In genomic region chr22:38346506-38346905, GRCh38 we compare ENCODE assay signal across 18 cellular contexts. TPM values are rescaled to one million over a fixed set of nuclear protein-coding genes. Genes with fewer than 3 reads are reported as not detected.
A peak's percentile ranks its signal among the peaks of the same experiment; 100 is the strongest.
DNase-seq lines count a peak whose midpoint lies in the region; ATAC-seq and TF ChIP-seq lines count a peak whose summit lies in the region.
"Had no signal": no experiment of that assay in that cellular context is flagged by ENCODE, and none has a peak within 500 bp of the region (broad histone marks: within the 10 kb centered on the region; RNA-seq: fewer than 3 reads in every experiment).

No MANE protein-coding gene starts in this region.

- H3K4me1 ChIP-seq in cardiac muscle cell (ENCODE audit: low read depth) (no peaks in the 10 kb centered on the region), heart right ventricle (peaks cover 0 to 7% (median 0%) of the 10 kb centered on the region in 9 donors), suprapubic skin (no peaks in the 10 kb centered on the region)

- intact Hi-C loops in heart right ventricle (cut with DNase I) = loop anchor here in 3 of 10 donors (10.0 kb wide), 2 partner anchors 222 to 232 kb away; partner anchors contain the start of gene BAIAP2L2 (in 2 of the 3)
- intact Hi-C loops in activated CD4-positive, alpha-beta T cell treated with anti-CD3 and anti-CD28 coated beads for 36 hours (cut with DNase I, micrococcal nuclease) = no loop called here

- TF ChIP-seq POLR2A in suprapubic skin (IDR thresholded peaks at IDR 0.05) = no peak

- H3K4me1 Mint-ChIP-seq in activated CD4-positive, alpha-beta T cell treated with anti-CD3 and anti-CD28 coated beads for 36 hours = no peaks in the 10 kb centered on the region
- H3K4me1 Mint-ChIP-seq: activated CD4-positive, alpha-beta memory T cell treated with anti-CD3 and anti-CD28 coated beads, Interleukin-2, amount 10 ng/mL, durations not matched to agents 7 days and 5 days had no signal

- H3K4me3 ChIP-seq in cardiac muscle cell = no peak overlapping the region
- no peak overlapping the region for H3K4me3 ChIP-seq in heart right ventricle
- no peak overlapping the region for H3K4me3 ChIP-seq in suprapubic skin
- H3K4me3 ChIP-seq: SK-N-MC, thoracic aorta had no signal

- H3K9me3 ChIP-seq in cardiac muscle cell (ENCODE audit: low read depth) (no peaks in the 10 kb centered on the region), heart right ventricle (no peaks in the 10 kb centered on the region), suprapubic skin (no peaks in the 10 kb centered on the region)
- H3K9me3 ChIP-seq: thoracic aorta had no signal

- H3K27ac ChIP-seq in cardiac muscle cell (peak overlapping the region; percentile 36), heart right ventricle (no peak overlapping the region), suprapubic skin (no peak overlapping the region)
- H3K27ac ChIP-seq: brain microvascular endothelial cell, parathyroid adenoma, SK-N-MC, thoracic aorta had no signal

- ATAC-seq in heart right ventricle = no peak
- no peak for ATAC-seq in activated CD4-positive, alpha-beta T cell treated with anti-CD3 and anti-CD28 coated beads for 36 hours
- ATAC-seq: natural killer cell; stimulated activated effector memory CD8-positive, alpha-beta T cell treated with anti-CD3 and anti-CD28 coated beads, Interleukin-12 subunit alpha, Interleukin-12 subunit beta, amount 100 ng/mL, for 72 hours; WTC11 had no signal

- no peak overlapping the region for H3K4me3 Mint-ChIP-seq in activated CD4-positive, alpha-beta T cell treated with anti-CD3 and anti-CD28 coated beads for 36 hours
- H3K4me3 Mint-ChIP-seq: activated CD4-positive, alpha-beta memory T cell treated with anti-CD3 and anti-CD28 coated beads, Interleukin-2, amount 10 ng/mL, durations not matched to agents 7 days and 5 days; natural killer cell; stimulated activated effector memory CD8-positive, alpha-beta T cell treated with anti-CD3 and anti-CD28 coated beads, Interleukin-12 subunit alpha, Interleukin-12 subunit beta, amount 100 ng/mL, for 72 hours; WTC11 had no signal

- H3K36me3 Mint-ChIP-seq in activated CD4-positive, alpha-beta T cell treated with anti-CD3 and anti-CD28 coated beads for 36 hours (ENCODE audit: low read depth) = no peaks in the 10 kb centered on the region
- H3K36me3 Mint-ChIP-seq: natural killer cell; stimulated activated effector memory CD8-positive, alpha-beta T cell treated with anti-CD3 and anti-CD28 coated beads, Interleukin-12 subunit alpha, Interleukin-12 subunit beta, amount 100 ng/mL, for 72 hours; WTC11 had no signal

- CTCF ChIA-PET in activated CD4-positive, alpha-beta T cell treated with anti-CD3 and anti-CD28 coated beads for 36 hours (lab: Charles Lee) = interaction anchor here (0.7 to 1.3 kb wide), 2 partner anchors 294 to 312 kb away, joined by 3 to 4 read pairs; no protein-coding TSS in a partner anchor

- DNase-seq in cardiac muscle cell (ENCODE audit: low read depth in 1 of 2, low spot score in 1 of 2) (no peak), heart right ventricle (no peak), mesenteric fat pad (ENCODE audit: low spot score) (peak; percentile 89), suprapubic skin (ENCODE audit: low spot score in 2 of 2) (peak; percentile 50 to 75), HUDEP-2 (lab: John Stamatoyannopoulos, UW; ENCODE audit: unreplicated experiment in 76 of 76) (no peak), NCI-H128 (lab: John Stamatoyannopoulos, UW; ENCODE audit: unreplicated experiment) (no peak)
- peak; percentile 41 for DNase-seq in activated CD8-positive, alpha-beta memory T cell treated with anti-CD3 and anti-CD28 coated beads, Interleukin-2, amount 50 U/mL, for 48 hours
- DNase-seq in activated CD4-positive, alpha-beta T cell treated with anti-CD3 and anti-CD28 coated beads for 36 hours = no peak
- DNase-seq: activated CD4-positive, alpha-beta memory T cell treated with anti-CD3 and anti-CD28 coated beads, Interleukin-2, amount 10 ng/mL, durations not matched to agents 7 days and 5 days; brain microvascular endothelial cell; cortex of kidney; natural killer cell; NCI-H1436 had no signal

- H3K27me3 Mint-ChIP-seq in activated CD4-positive, alpha-beta T cell treated with anti-CD3 and anti-CD28 coated beads for 36 hours = no peaks in the 10 kb centered on the region
- H3K27me3 Mint-ChIP-seq: activated CD4-positive, alpha-beta memory T cell treated with anti-CD3 and anti-CD28 coated beads, Interleukin-2, amount 10 ng/mL, durations not matched to agents 7 days and 5 days had no signal

- no peak for TF ChIP-seq CTCF in cardiac muscle cell (IDR thresholded peaks at IDR 0.05; ENCODE audit: low read depth, low read length)
- no peak for TF ChIP-seq CTCF in heart right ventricle (IDR thresholded peaks at IDR 0.05)
- TF ChIP-seq CTCF in suprapubic skin (IDR thresholded peaks at IDR 0.05) = no peak

- WGBS in heart right ventricle, 2 donors = 67 to 82% methylated on average over 14 of the region's 14 CpGs
- 77% methylated on average over 9 of the region's 14 CpGs for WGBS in suprapubic skin

- H3K9me3 Mint-ChIP-seq in activated CD4-positive, alpha-beta T cell treated with anti-CD3 and anti-CD28 coated beads for 36 hours (ENCODE audit: low read depth) = no peaks in the 10 kb centered on the region
- H3K9me3 Mint-ChIP-seq: activated CD4-positive, alpha-beta memory T cell treated with anti-CD3 and anti-CD28 coated beads, Interleukin-2, amount 10 ng/mL, durations not matched to agents 7 days and 5 days; natural killer cell; stimulated activated effector memory CD8-positive, alpha-beta T cell treated with anti-CD3 and anti-CD28 coated beads, Interleukin-12 subunit alpha, Interleukin-12 subunit beta, amount 100 ng/mL, for 72 hours; WTC11 had no signal

- POLR2A ChIA-PET in activated CD4-positive, alpha-beta T cell treated with anti-CD3 and anti-CD28 coated beads for 36 hours (lab: Charles Lee) = interaction anchor here (0.6 kb wide), 1 partner anchor 292 kb away, joined by 6 read pairs; no protein-coding TSS in a partner anchor

- no peak for TF ChIP-seq EP300 in suprapubic skin (IDR thresholded peaks at IDR 0.05)

- H3K27me3 ChIP-seq in cardiac muscle cell (no peaks in the 10 kb centered on the region), heart right ventricle (peaks cover 0 to 45% (median 0%) of the 10 kb centered on the region in 7 donors), suprapubic skin (no peaks in the 10 kb centered on the region)
- H3K27me3 ChIP-seq: brain microvascular endothelial cell had no signal

- H3K36me3 ChIP-seq in cardiac muscle cell (no peaks in the 10 kb centered on the region), heart right ventricle (peaks cover 0 to 3% (median 0%) of the 10 kb centered on the region in 9 donors), suprapubic skin (peaks cover under 1% of the 10 kb centered on the region)
- H3K36me3 ChIP-seq: brain microvascular endothelial cell, thoracic aorta had no signal

- no peak overlapping the region for H3K27ac Mint-ChIP-seq in activated CD4-positive, alpha-beta T cell treated with anti-CD3 and anti-CD28 coated beads for 36 hours
- H3K27ac Mint-ChIP-seq: activated CD4-positive, alpha-beta memory T cell treated with anti-CD3 and anti-CD28 coated beads, Interleukin-2, amount 10 ng/mL, durations not matched to agents 7 days and 5 days; stimulated activated effector memory CD8-positive, alpha-beta T cell treated with anti-CD3 and anti-CD28 coated beads, Interleukin-12 subunit alpha, Interleukin-12 subunit beta, amount 100 ng/mL, for 72 hours; WTC11 had no signal

RNA-seq across cellular contexts. Expression of gene CSNK1E, which starts 29.3 kb away (rescaled TPM):
- 198 and 262 TPM in 2 replicates for total RNA-seq in cardiac muscle cell
- 179 and 193 TPM in 2 replicates for polyA plus RNA-seq in cardiac muscle cell
- 10 to 100 TPM; 64.1 to 88.1 (median 78.6) TPM for total RNA-seq in heart right ventricle
- 10 to 100 TPM; 81.6 to 83.4 TPM for polyA plus RNA-seq in heart right ventricle
- total RNA-seq in mesenteric fat pad = 138 TPM
- total RNA-seq in suprapubic skin = 100 to 1,000 TPM; 112 to 246 (median 160) TPM
- total RNA-seq in activated CD4-positive, alpha-beta T cell treated with anti-CD3 and anti-CD28 coated beads for 36 hours = 100 to 1,000 TPM; 117 to 145 TPM

Comparison
In these comparisons a context has a peak if more than half of its experiments do, and no peak if none do; other contexts are left out.
1. DNase-seq: peak in activated CD8-positive, alpha-beta memory T cell treated with anti-CD3 and anti-CD28 coated beads, Interleukin-2, amount 50 U/mL, for 48 hours (single experiment), mesenteric fat pad (single experiment) and suprapubic skin (2 of 2); none in cardiac muscle cell (0 of 2), heart right ventricle (0 of 2), HUDEP-2 (0 of 76), activated CD4-positive, alpha-beta T cell treated with anti-CD3 and anti-CD28 coated beads for 36 hours (single experiment) and NCI-H128 (single experiment).